Comparison of ENCODE assay signal across 2 cellular contexts in genomic region chr6:149871182-149871581, GRCh38.
A peak's percentile ranks its signal among the peaks of the same experiment; 100 is the strongest.
TF ChIP-seq lines count a peak whose summit lies in the region.

No MANE protein-coding gene starts in this region.

TF ChIP-seq in HEK293, 187 proteins besides CTCF, POLR2A, EP300 and RAD21:
- TF ChIP-seq ZBTB6 (tag by site-specific recombination; IDR thresholded peaks at IDR 0.05) (no peak), ZNF146 (tag by site-specific recombination; IDR thresholded peaks at IDR 0.05) (peak; percentile 77)

TF ChIP-seq in K562, 482 proteins besides CTCF, POLR2A, EP300 and RAD21:
- 0 out of 2 replicates have a peak, but pooled peaks have one; percentile 56 for TF ChIP-seq BCOR (IDR thresholded peaks at IDR 0.05)
- TF ChIP-seq ZNF124 (CRISPR knock-in tag; IDR thresholded peaks at IDR 0.05): no peak
- TF ChIP-seq ZNF146 (CRISPR knock-in tag; IDR thresholded peaks at IDR 0.05; ENCODE audit: unreplicated experiment): peak; percentile 94
- no peak for TF ChIP-seq ZNF740 (CRISPR knock-in tag; IDR thresholded peaks at IDR 0.05)
- TF ChIP-seq ZNF740 (tag; IDR thresholded peaks at IDR 0.05): no peak
- TF ChIP-seq KDM1A (IDR thresholded peaks at IDR 0.05): peak in 1 of 2 experiments; percentile 40; a peak in 2 of 4 replicates
- TF ChIP-seq RBM25 (IDR thresholded peaks at IDR 0.05; ENCODE audit: low read depth, low read length, severe bottlenecking): peak; percentile 70
- no peak for TF ChIP-seq ZFP30 (CRISPR knock-in tag; IDR thresholded peaks at IDR 0.05; ENCODE audit: borderline replicate concordance)
